Comparison of ENCODE assay signal across 9 cellular contexts in the genomic region with DNA sequence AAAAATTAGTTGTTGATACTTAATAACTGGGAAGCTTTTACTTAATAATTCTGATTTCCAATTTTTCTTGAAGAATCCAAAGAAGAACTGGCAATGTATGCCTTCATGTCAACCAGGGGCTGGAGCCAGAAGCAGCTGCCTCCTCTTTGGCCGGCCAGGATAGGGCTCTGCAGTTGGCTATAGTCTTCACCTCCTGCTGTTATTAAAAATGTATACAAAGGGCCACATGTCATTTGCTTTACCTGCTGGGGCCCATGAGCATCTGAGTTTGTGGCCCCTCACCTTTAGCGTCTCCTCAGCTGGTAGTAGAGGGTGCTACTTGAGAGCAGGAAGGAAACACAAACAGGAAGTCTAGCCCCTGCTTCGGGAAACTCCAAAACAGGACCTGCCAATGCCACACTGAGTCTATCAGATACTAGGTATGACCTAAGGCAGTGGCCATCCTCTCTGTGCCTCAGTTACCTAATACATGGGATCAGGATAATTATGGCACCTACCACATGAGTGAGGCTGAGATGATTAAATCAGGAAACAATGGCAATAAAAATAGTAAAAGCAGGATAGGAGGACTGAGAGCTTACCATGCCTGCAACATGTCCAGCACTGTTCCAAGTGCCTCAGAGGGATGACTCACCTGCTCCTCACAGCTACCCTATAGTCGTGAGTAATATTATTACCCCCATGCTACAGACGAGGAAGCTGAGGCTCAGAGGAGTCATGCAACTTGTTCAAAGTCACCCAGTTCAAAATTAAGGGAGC. TPM values are rescaled to one million over a fixed set of nuclear protein-coding genes. Genes with fewer than 3 reads are reported as not detected.
A peak's percentile ranks its signal among the peaks of the same experiment; 100 is the strongest.
DNase-seq lines count a peak whose midpoint lies in the region; ATAC-seq, FAIRE-seq and TF ChIP-seq lines count a peak whose summit lies in the region.
"Had no signal": no experiment of that assay in that cellular context is flagged by ENCODE, and none has a peak within 500 bp of the region (broad histone marks: within the 10 kb centered on the region; RNA-seq: fewer than 3 reads in every experiment).

No MANE protein-coding gene starts in this region.

- no peak overlapping the region for H3K4me3 ChIP-seq in keratinocyte (ENCODE audit: control insufficient read depth in 2 of 3, extremely low read depth in 1 of 3, insufficient read depth in 2 of 3, low read depth in 1 of 3, low read length in 3 of 3)
- H3K4me3 ChIP-seq: ovary had no signal

- H3K36me3 ChIP-seq in keratinocyte (ENCODE audit: control insufficient read depth in 2 of 2, extremely low read depth in 1 of 2, insufficient read depth in 2 of 2, low read length in 2 of 2), result no peaks in the 10 kb centered on the region
- H3K36me3 ChIP-seq: ovary had no signal

- no peak for ATAC-seq in GM18858 (IDR thresholded peaks at IDR 0.05; ENCODE audit: unreplicated experiment)
- no peak for ATAC-seq in HG03432 (IDR thresholded peaks at IDR 0.05; ENCODE audit: unreplicated experiment)
- ATAC-seq in HG03280 (IDR thresholded peaks at IDR 0.05; ENCODE audit: unreplicated experiment), result no peak

- H3K4me3 Mint-ChIP-seq in activated T-helper 2 cell treated with anti-CD3 and anti-CD28 coated beads, Interferon-gamma antibody, Interleukin-2, Interleukin-4, amounts not matched to agents 10 μg/mL and 5 μg/mL and 100 μg/mL, durations not matched to agents 14 hours and 24 hours and 36 hours (ENCODE audit: low read depth), result no peak overlapping the region

- H3K79me2 ChIP-seq in keratinocyte (ENCODE audit: control insufficient read depth, insufficient read depth, low read length), result no peaks in the 10 kb centered on the region

- intact Hi-C loops in activated T-helper 2 cell treated with anti-CD3 and anti-CD28 coated beads, Interferon-gamma antibody, Interleukin-2, Interleukin-4, amounts not matched to agents 10 μg/mL and 5 μg/mL and 100 μg/mL, durations not matched to agents 14 hours and 24 hours and 36 hours (cut with micrococcal nuclease), result loop anchor here (1.0 kb wide), 1 partner anchor 9 kb away; no protein-coding TSS in a partner anchor

- no peaks in the 10 kb centered on the region for H3K9me1 ChIP-seq in keratinocyte (ENCODE audit: control insufficient read depth, extremely low read depth, insufficient read depth, low read length)

- no peaks in the 10 kb centered on the region for H3K27me3 ChIP-seq in keratinocyte (ENCODE audit: control insufficient read depth, extremely low read depth, insufficient read depth, low read length)
- H3K27me3 ChIP-seq: ovary had no signal

- no peaks in the 10 kb centered on the region for H4K20me1 ChIP-seq in keratinocyte (ENCODE audit: control insufficient read depth, extremely low read depth, insufficient read depth, low read length)

- H3K36me3 Mint-ChIP-seq in activated T-helper 2 cell treated with anti-CD3 and anti-CD28 coated beads, Interferon-gamma antibody, Interleukin-2, Interleukin-4, amounts not matched to agents 10 μg/mL and 5 μg/mL and 100 μg/mL, durations not matched to agents 14 hours and 24 hours and 36 hours (ENCODE audit: low read depth), result peaks cover 37% of the 10 kb centered on the region

- H3K4me1 Mint-ChIP-seq in activated T-helper 2 cell treated with anti-CD3 and anti-CD28 coated beads, Interferon-gamma antibody, Interleukin-2, Interleukin-4, amounts not matched to agents 10 μg/mL and 5 μg/mL and 100 μg/mL, durations not matched to agents 14 hours and 24 hours and 36 hours (ENCODE audit: low read depth), result peaks cover 21% of the 10 kb centered on the region

- dilution Hi-C loops in keratinocyte (cut with MboI; ENCODE audit: extremely low pct_ligation_motif_present, low sequenced_read_pairs), result no loop called here

- no peaks in the 10 kb centered on the region for H3K9me3 Mint-ChIP-seq in activated T-helper 2 cell treated with anti-CD3 and anti-CD28 coated beads, Interferon-gamma antibody, Interleukin-2, Interleukin-4, amounts not matched to agents 10 μg/mL and 5 μg/mL and 100 μg/mL, durations not matched to agents 14 hours and 24 hours and 36 hours

- peak overlapping the region; percentile 80 for H2AFZ ChIP-seq in keratinocyte (ENCODE audit: control insufficient read depth, low read length)

- H3K4me1 ChIP-seq in keratinocyte (ENCODE audit: control insufficient read depth, extremely low read depth, insufficient read depth, low read length), result peaks cover 9% of the 10 kb centered on the region

- H3K27me3 Mint-ChIP-seq in activated T-helper 2 cell treated with anti-CD3 and anti-CD28 coated beads, Interferon-gamma antibody, Interleukin-2, Interleukin-4, amounts not matched to agents 10 μg/mL and 5 μg/mL and 100 μg/mL, durations not matched to agents 14 hours and 24 hours and 36 hours (ENCODE audit: low read depth), result no peaks in the 10 kb centered on the region

- H3K9me3 ChIP-seq in keratinocyte (ENCODE audit: control insufficient read depth, low read depth, low read length), result no peaks in the 10 kb centered on the region
- H3K9me3 ChIP-seq: ovary had no signal

- peak; percentile 91 for FAIRE-seq in keratinocyte (lab: Jason Lieb, UNC)

- DNase-seq in AG20443 (ENCODE audit: low spot score) (peak; percentile 59), HPDE6-E6E7 (ENCODE audit: extremely low spot score) (peak; percentile 76), keratinocyte (ENCODE audit: low read depth, low spot score) (peak; percentile 75), DMS114 treated with DMSO at 0.1 percent for 48 hours (lab: John Stamatoyannopoulos, UW; ENCODE audit: unreplicated experiment) (no peak)
- DNase-seq in activated T-helper 2 cell treated with anti-CD3 and anti-CD28 coated beads, Interferon-gamma antibody, Interleukin-2, Interleukin-4, amounts not matched to agents 10 μg/mL and 5 μg/mL and 100 μg/mL, durations not matched to agents 14 hours and 24 hours and 36 hours (ENCODE audit: low spot score), result no peak
- DNase-seq: ovary had no signal

- peak overlapping the region; percentile 24 for H3K4me2 ChIP-seq in keratinocyte (ENCODE audit: control insufficient read depth, extremely low read depth, insufficient read depth, low read depth, low read length)

- no peak overlapping the region for H3K9ac ChIP-seq in keratinocyte (ENCODE audit: control insufficient read depth, extremely low read depth, insufficient read depth, low read length)

- H3K27ac ChIP-seq in keratinocyte (ENCODE audit: control insufficient read depth, insufficient read depth, low read length), result peak overlapping the region; percentile 55
- H3K27ac ChIP-seq: ovary had no signal

- TF ChIP-seq CTCF in keratinocyte (optimal IDR thresholded peaks at IDR 0.05 in 1 of 3, IDR thresholded peaks at IDR 0.05 in 1 of 3, conservative IDR thresholded peaks at IDR 0.05 in 1 of 3; ENCODE audit: extremely low read depth in 1 of 3, insufficient read depth in 2 of 3, low read length in 3 of 3), result no peak

- peak overlapping the region; percentile 63 for H3K27ac Mint-ChIP-seq in activated T-helper 2 cell treated with anti-CD3 and anti-CD28 coated beads, Interferon-gamma antibody, Interleukin-2, Interleukin-4, amounts not matched to agents 10 μg/mL and 5 μg/mL and 100 μg/mL, durations not matched to agents 14 hours and 24 hours and 36 hours

RNA-seq across cellular contexts. Expression of a gene that starts 21.3 kb away (rescaled TPM):
- total RNA-seq in activated T-helper 2 cell treated with anti-CD3 and anti-CD28 coated beads, Interferon-gamma antibody, Interleukin-2, Interleukin-4, amounts not matched to agents 10 μg/mL and 5 μg/mL and 100 μg/mL, durations not matched to agents 14 hours and 24 hours and 36 hours, result 29.8 and 31.4 TPM in 2 replicates
- 3.5 to 4.5 TPM (median 4.1 TPM) in 3 replicates for polyA plus RNA-seq in keratinocyte
- polyA plus RNA-seq in keratinocyte (2011; ENCODE audit: low read depth), result 4.8 TPM
- 4.1 and 5.2 TPM in 2 replicates for polyA plus RNA-seq in keratinocyte (2011; cell fraction: cytosol; rRNA removed)
- 1.5 and 1.8 TPM in 2 replicates for polyA plus RNA-seq in keratinocyte (2011; cell fraction: nucleus; rRNA removed)
- 2.0 and 3.8 TPM in 2 replicates for polyA plus RNA-seq in keratinocyte (2012; ENCODE audit: low replicate concordance)
- polyA minus RNA-seq in keratinocyte, result 3.6 to 3.8 TPM (median 3.7 TPM) in 3 replicates
- 6.9 TPM for polyA minus RNA-seq in keratinocyte (2011; cell fraction: cytosol; rRNA and poly(A)+ RNA removed)
- 1.1 and 1.5 TPM in 2 replicates for polyA minus RNA-seq in keratinocyte (2011; cell fraction: nucleus; rRNA and poly(A)+ RNA removed)

RNA-seq across cellular contexts. Expression of a gene that starts 45.0 kb away (rescaled TPM):
- 560 and 569 TPM in 2 replicates for total RNA-seq in activated T-helper 2 cell treated with anti-CD3 and anti-CD28 coated beads, Interferon-gamma antibody, Interleukin-2, Interleukin-4, amounts not matched to agents 10 μg/mL and 5 μg/mL and 100 μg/mL, durations not matched to agents 14 hours and 24 hours and 36 hours
- 37.0 to 58.2 TPM (median 43.8 TPM) in 3 replicates for polyA plus RNA-seq in keratinocyte
- 1.7 TPM for polyA plus RNA-seq in keratinocyte (2011; ENCODE audit: low read depth)
- polyA plus RNA-seq in keratinocyte (2011; cell fraction: cytosol; rRNA removed), result 21.0 and 25.0 TPM in 2 replicates
- polyA plus RNA-seq in keratinocyte (2011; cell fraction: nucleus; rRNA removed), result 19.0 and 21.7 TPM in 2 replicates
- 0.92 and 59.9 TPM in 2 replicates for polyA plus RNA-seq in keratinocyte (2012; ENCODE audit: low replicate concordance)
- polyA minus RNA-seq in keratinocyte, result 42.3 to 61.6 TPM (median 44.7 TPM) in 3 replicates
- polyA minus RNA-seq in keratinocyte (2011; cell fraction: cytosol; rRNA and poly(A)+ RNA removed), result 31.8 TPM
- polyA minus RNA-seq in keratinocyte (2011; cell fraction: nucleus; rRNA and poly(A)+ RNA removed), result 10.0 and 16.7 TPM in 2 replicates

RNA-seq across cellular contexts. Expression of a gene that starts 50.4 kb away (rescaled TPM):
- total RNA-seq in activated T-helper 2 cell treated with anti-CD3 and anti-CD28 coated beads, Interferon-gamma antibody, Interleukin-2, Interleukin-4, amounts not matched to agents 10 μg/mL and 5 μg/mL and 100 μg/mL, durations not matched to agents 14 hours and 24 hours and 36 hours, result 20.4 and 20.9 TPM in 2 replicates
- 98.5 to 167 TPM (median 117 TPM) in 3 replicates for polyA plus RNA-seq in keratinocyte
- polyA plus RNA-seq in keratinocyte (2011; ENCODE audit: low read depth), result 64.8 TPM
- 149 and 152 TPM in 2 replicates for polyA plus RNA-seq in keratinocyte (2011; cell fraction: cytosol; rRNA removed)
- 196 and 231 TPM in 2 replicates for polyA plus RNA-seq in keratinocyte (2011; cell fraction: nucleus; rRNA removed)
- 125 and 194 TPM in 2 replicates for polyA plus RNA-seq in keratinocyte (2012; ENCODE audit: low replicate concordance)
- polyA minus RNA-seq in keratinocyte, result 133 to 264 TPM (median 155 TPM) in 3 replicates
- polyA minus RNA-seq in keratinocyte (2011; cell fraction: cytosol; rRNA and poly(A)+ RNA removed), result 148 TPM
- polyA minus RNA-seq in keratinocyte (2011; cell fraction: nucleus; rRNA and poly(A)+ RNA removed), result 103 and 169 TPM in 2 replicates

Comparison
In these comparisons a context has a peak if more than half of its experiments do, and no peak if none do; other contexts are left out.
1. DNase-seq: peak in AG20443 (single experiment), HPDE6-E6E7 (single experiment) and keratinocyte (single experiment); none in activated T-helper 2 cell treated with anti-CD3 and anti-CD28 coated beads, Interferon-gamma antibody, Interleukin-2, Interleukin-4, amounts not matched to agents 10 μg/mL and 5 μg/mL and 100 μg/mL, durations not matched to agents 14 hours and 24 hours and 36 hours (single experiment) and DMS114 treated with DMSO at 0.1 percent for 48 hours (single experiment).